ENCODE assay signal across 10 cellular contexts in the genomic region with DNA sequence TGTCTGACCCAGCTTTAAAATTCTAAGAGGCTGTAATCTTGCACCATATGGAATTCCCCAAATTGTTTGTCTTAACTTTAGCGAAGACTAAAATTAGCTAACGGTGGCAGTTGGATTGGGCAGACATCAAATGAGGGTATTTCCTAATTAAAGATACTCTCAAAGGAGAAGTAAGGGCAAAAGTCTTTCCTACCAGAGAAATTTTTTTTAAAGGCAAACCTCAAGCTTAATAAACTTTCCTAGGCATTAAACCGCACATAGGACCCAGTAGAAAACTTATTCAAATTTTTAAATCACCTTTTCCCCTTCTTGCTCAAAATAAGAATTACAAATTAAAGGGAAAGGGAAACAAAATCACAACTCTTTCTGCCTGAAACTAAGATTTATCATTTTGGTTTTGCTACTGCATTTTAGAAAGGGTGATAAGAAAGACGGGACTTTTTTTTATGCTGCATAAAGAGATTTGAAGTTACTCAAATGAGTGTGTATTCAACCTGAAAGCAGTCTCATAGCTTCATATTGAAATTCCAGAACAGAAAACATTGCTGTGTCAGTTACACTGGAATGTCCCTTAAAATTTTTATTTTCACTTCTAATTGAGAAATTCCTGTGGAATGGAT.
A peak's percentile ranks its signal among the peaks of the same experiment; 100 is the strongest.
DNase-seq lines count a peak whose midpoint lies in the region; ATAC-seq lines count a peak whose summit lies in the region.
"Had no signal": no experiment of that assay in that cellular context is flagged by ENCODE, and none has a peak within 500 bp of the region (broad histone marks: within the 10 kb centered on the region; RNA-seq: fewer than 3 reads in every experiment).

No MANE protein-coding gene starts in this region.

- peak overlapping the region; percentile 37 for H3K4me3 Mint-ChIP-seq in activated naive CD8-positive, alpha-beta T cell treated with anti-CD3 and anti-CD28 coated beads for 36 hours

- H3K4me1 Mint-ChIP-seq in activated naive CD8-positive, alpha-beta T cell treated with anti-CD3 and anti-CD28 coated beads for 36 hours, result peaks cover 66% of the 10 kb centered on the region

- ATAC-seq in GM18498 (IDR thresholded peaks at IDR 0.05; ENCODE audit: unreplicated experiment) (peak; percentile 34), GM21367 (IDR thresholded peaks at IDR 0.05; ENCODE audit: unreplicated experiment) (peak; percentile 30), HG03378 (IDR thresholded peaks at IDR 0.05; ENCODE audit: unreplicated experiment) (peak; percentile 51)

- DNase-seq in activated naive CD8-positive, alpha-beta T cell treated with anti-CD3 and anti-CD28 coated beads for 36 hours, result no peak
- no peak for DNase-seq in RKO (ENCODE audit: low spot score)
- no peak for DNase-seq in AG08395 (ENCODE audit: low spot score)
- no peak for DNase-seq in 8988T
- no peak for DNase-seq in SHP77 treated with DMSO at 0.1 percent for 48 hours (lab: John Stamatoyannopoulos, UW)
- DNase-seq: NCI-H774, uterus had no signal

- peak overlapping the region; percentile 82 for H3K27ac Mint-ChIP-seq in activated naive CD8-positive, alpha-beta T cell treated with anti-CD3 and anti-CD28 coated beads for 36 hours

- peaks cover 3% of the 10 kb centered on the region for H3K27me3 Mint-ChIP-seq in activated naive CD8-positive, alpha-beta T cell treated with anti-CD3 and anti-CD28 coated beads for 36 hours

- peaks cover 11% of the 10 kb centered on the region for H3K9me3 Mint-ChIP-seq in activated naive CD8-positive, alpha-beta T cell treated with anti-CD3 and anti-CD28 coated beads for 36 hours

- peaks cover 17% of the 10 kb centered on the region for H3K36me3 Mint-ChIP-seq in activated naive CD8-positive, alpha-beta T cell treated with anti-CD3 and anti-CD28 coated beads for 36 hours
